Comparison of ENCODE assay signal across 17 cellular contexts in genomic region chr1:93827633-93828436, GRCh38. TPM values are rescaled to one million over a fixed set of nuclear protein-coding genes. Genes with fewer than 3 reads are reported as not detected.
DNase-seq lines count a peak whose midpoint lies in the region; ATAC-seq and TF ChIP-seq lines count a peak whose summit lies in the region.
"Had no signal": no experiment of that assay in that cellular context is flagged by ENCODE, and none has a peak within 500 bp of the region (broad histone marks: within the 10 kb centered on the region; RNA-seq: fewer than 3 reads in every experiment).

No MANE protein-coding gene starts in this region.

- H3K36me3 ChIP-seq in SJSA1 (no peaks in the 10 kb centered on the region), osteoblast (ENCODE audit: insufficient read depth, low read length) (no peaks in the 10 kb centered on the region)
- H3K36me3 ChIP-seq: pancreas, transverse colon had no signal

- H3K4me3 ChIP-seq in SJSA1 (no peak overlapping the region), fibroblast of mammary gland (ENCODE audit: control insufficient read depth, low read depth, low read length) (no peak overlapping the region), osteoblast (ENCODE audit: insufficient read depth, low read length) (no peak overlapping the region)
- H3K4me3 ChIP-seq: BLaER1, pancreas, transverse colon had no signal

- no peak overlapping the region for H3K27ac ChIP-seq in SJSA1
- H3K27ac ChIP-seq in osteoblast (ENCODE audit: low read depth, low read length), result no peak overlapping the region
- H3K27ac ChIP-seq: BLaER1, pancreas, transverse colon had no signal

- no peaks in the 10 kb centered on the region for H3K27me3 ChIP-seq in SJSA1 (replicated peaks)
- no peaks in the 10 kb centered on the region for H3K27me3 ChIP-seq in osteoblast (ENCODE audit: insufficient read depth, low read length)
- H3K27me3 ChIP-seq: BLaER1, pancreas, transverse colon had no signal

- TF ChIP-seq CTCF in fibroblast of mammary gland (conservative IDR thresholded peaks at IDR 0.05; ENCODE audit: control insufficient read depth, insufficient read depth, low read depth, low read length) (no peak), osteoblast (IDR thresholded peaks at IDR 0.05; ENCODE audit: extremely low read depth, low read depth, low read length) (no peak)

- peaks cover 8% of the 10 kb centered on the region for H3K4me1 ChIP-seq in SJSA1 (replicated peaks)
- H3K4me1 ChIP-seq in osteoblast (ENCODE audit: insufficient read depth, low read length), result peaks cover 10% of the 10 kb centered on the region
- H3K4me1 ChIP-seq: pancreas, transverse colon had no signal

- H3K9me3 ChIP-seq in SJSA1 (replicated peaks) (peaks cover 1% of the 10 kb centered on the region; the same call in 1 of the 2 replicates), osteoblast (ENCODE audit: low read depth, low read length) (peaks cover 1% of the 10 kb centered on the region)
- H3K9me3 ChIP-seq: pancreas had no signal

- ATAC-seq in HG03457 (IDR thresholded peaks at IDR 0.05; ENCODE audit: unreplicated experiment), result no peak
- ATAC-seq: left cardiac atrium; pancreas; stimulated activated naive B cell treated with anti-CD40 and anti-IgM and Interleukin-4, amounts not matched to agents 10 μg/mL and 1 μg/mL and 100 μg/mL, for 72 hours had no signal

- no peak overlapping the region for H3K4me2 ChIP-seq in osteoblast (ENCODE audit: insufficient read depth, low read length)
- H3K4me2 ChIP-seq: BLaER1 had no signal

- no peaks in the 10 kb centered on the region for H4K20me1 ChIP-seq in osteoblast (ENCODE audit: insufficient read depth, low read length)
- H4K20me1 ChIP-seq: BLaER1 had no signal

- no peaks in the 10 kb centered on the region for H3K79me2 ChIP-seq in osteoblast (ENCODE audit: insufficient read depth, low read length)

- peak; percentile 31 for DNase-seq in HCEC 1CT
- DNase-seq in SJSA1 (ENCODE audit: low read depth in 1 of 2, low spot score in 2 of 2), result peak; percentile 36 to 49
- peak; percentile 60 for DNase-seq in fibroblast of mammary gland (ENCODE audit: low read depth)
- peak; percentile 45 for DNase-seq in osteoblast (ENCODE audit: insufficient read length, low spot score, missing footprints)
- DNase-seq in cerebellum (ENCODE audit: low spot score), result no peak
- DNase-seq in mesenteric fat pad (ENCODE audit: low spot score), result no peak
- DNase-seq in NOMO-1 treated with dmso at 0.1 percent for 144 hours (lab: John Stamatoyannopoulos, UW; ENCODE audit: unreplicated experiment), result no peak
- DNase-seq: activated B cell treated with CpG ODN at 0.5 μM for 24 hours; KBM-7; left cardiac atrium; NCI-H1105; NCI-H748 treated with DMSO at 0.1 percent for 48 hours; pancreas; stimulated activated naive B cell treated with anti-CD40 and anti-IgM and Interleukin-4, amounts not matched to agents 10 μg/mL and 1 μg/mL and 100 μg/mL, for 72 hours; transverse colon had no signal

- H2AFZ ChIP-seq in osteoblast (ENCODE audit: low read length), result no peak overlapping the region

RNA-seq across cellular contexts. Expression of gene DNTTIP2, which starts 51.2 kb away (rescaled TPM):
- 35.6 and 40.1 TPM in 2 replicates for total RNA-seq in SJSA1 (2014; rRNA removed; shearing (Covaris generic))
- total RNA-seq in osteoblast, result 23.5 and 25.3 TPM in 2 replicates
- total RNA-seq in cerebellum, result 15.8 TPM
- total RNA-seq in mesenteric fat pad, result 58.3 TPM

Comparison
In these comparisons a context has a peak if more than half of its experiments do, and no peak if none do; other contexts are left out.
1. DNase-seq: peak in HCEC 1CT (single experiment), SJSA1 (2 of 2), fibroblast of mammary gland (single experiment) and osteoblast (single experiment); none in cerebellum (single experiment), mesenteric fat pad (single experiment) and NOMO-1 treated with dmso at 0.1 percent for 144 hours (single experiment).